Comparison of ENCODE assay signal across 8 cellular contexts in the genomic region with DNA sequence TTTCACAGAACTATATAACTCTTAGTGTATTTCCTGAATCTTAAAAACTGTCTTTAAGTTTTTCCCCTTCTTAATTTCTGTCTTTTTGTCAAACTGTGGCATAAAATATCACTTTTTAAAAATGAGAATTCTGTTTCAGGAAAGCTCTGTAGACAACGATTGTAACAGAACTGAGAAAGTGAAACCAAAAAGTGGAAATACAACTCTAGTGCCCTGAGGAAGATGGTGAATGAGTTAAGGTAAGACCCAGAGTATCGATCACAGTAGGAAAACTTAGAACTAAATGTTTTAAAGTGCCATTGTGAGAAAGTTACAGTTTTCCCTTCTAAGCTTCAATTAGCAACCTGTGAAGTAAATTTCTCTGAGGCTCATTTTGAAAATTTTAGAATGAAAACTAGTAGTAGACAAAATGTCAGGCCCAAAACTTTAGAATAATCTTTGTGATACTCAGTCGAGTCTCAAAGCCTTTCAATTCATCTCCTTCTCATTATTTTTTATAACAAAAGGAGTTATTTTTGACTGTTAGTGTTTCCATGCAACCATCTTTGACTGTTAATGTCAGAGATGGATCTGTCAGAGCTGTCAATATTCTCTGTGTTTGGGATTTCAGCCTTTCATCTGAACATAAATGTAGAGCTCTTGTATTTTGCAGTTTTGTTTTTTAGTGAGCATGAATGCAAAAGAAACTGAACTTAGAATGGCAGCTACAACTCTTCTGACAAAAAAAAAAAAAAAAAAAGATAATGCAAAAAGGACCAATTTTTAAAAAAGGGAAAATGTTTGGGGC. TPM values are rescaled to one million over a fixed set of nuclear protein-coding genes. Genes with fewer than 3 reads are reported as not detected.
A peak's percentile ranks its signal among the peaks of the same experiment; 100 is the strongest.
DNase-seq lines count a peak whose midpoint lies in the region; ATAC-seq, FAIRE-seq and TF ChIP-seq lines count a peak whose summit lies in the region.

No MANE protein-coding gene starts in this region.

- H3K27me3 Mint-ChIP-seq in activated T-cell treated with anti-CD3 and anti-CD28 coated beads, Interleukin-2, amount 50 U/mL, for 4 hours (ENCODE audit: low read depth) = no peaks in the 10 kb centered on the region

- no peaks in the 10 kb centered on the region for H3K4me1 Mint-ChIP-seq in activated T-cell treated with anti-CD3 and anti-CD28 coated beads, Interleukin-2, amount 50 U/mL, for 4 hours (ENCODE audit: low read depth)

- WGBS in thyroid gland, 2 donors = 59 to 69% methylated on average over 3 of the region's 3 CpGs

- H3K36me3 Mint-ChIP-seq in activated T-cell treated with anti-CD3 and anti-CD28 coated beads, Interleukin-2, amount 50 U/mL, for 4 hours (ENCODE audit: insufficient read depth) = no peaks in the 10 kb centered on the region

- H3K9ac ChIP-seq in kidney (ENCODE audit: low read length in 2 of 2) = no peak overlapping the region

- H3K27ac ChIP-seq in kidney (ENCODE audit: low read depth in 2 of 2, low read length in 2 of 2) = no peak overlapping the region
- H3K27ac ChIP-seq in thyroid gland = no peak overlapping the region

- no peaks in the 10 kb centered on the region for H3K9me3 Mint-ChIP-seq in activated T-cell treated with anti-CD3 and anti-CD28 coated beads, Interleukin-2, amount 50 U/mL, for 4 hours

- no peaks in the 10 kb centered on the region for H3K27me3 ChIP-seq in thyroid gland

- no peak for TF ChIP-seq CTCF in kidney (IDR thresholded peaks at IDR 0.05; ENCODE audit: borderline replicate concordance, extremely low read depth, insufficient read depth)
- no peak for TF ChIP-seq CTCF in thyroid gland (IDR thresholded peaks at IDR 0.05)

- FAIRE-seq in kidney (lab: Jason Lieb, UNC) = peak; percentile 30

- H3K4me3 Mint-ChIP-seq in activated T-cell treated with anti-CD3 and anti-CD28 coated beads, Interleukin-2, amount 50 U/mL, for 4 hours = no peak overlapping the region

- peak overlapping the region; percentile 4 to 11 for H3K4me3 ChIP-seq in kidney (ENCODE audit: low read length in 2 of 2)
- H3K4me3 ChIP-seq in thyroid gland (replicated peaks in 1 of 3) = no peak overlapping the region

- TF ChIP-seq POLR2A in thyroid gland (IDR thresholded peaks at IDR 0.05) = no peak

- peak; percentile 89 for ATAC-seq in GM18517 (IDR thresholded peaks at IDR 0.05; ENCODE audit: unreplicated experiment)
- no peak for ATAC-seq in GM21737 (IDR thresholded peaks at IDR 0.05; ENCODE audit: unreplicated experiment)
- no peak for ATAC-seq in activated T-cell treated with anti-CD3 and anti-CD28 coated beads, Interleukin-2, amount 50 U/mL, for 4 hours

- no peaks in the 10 kb centered on the region for H3K9me3 ChIP-seq in kidney (ENCODE audit: control insufficient read depth in 1 of 2, low read length in 2 of 2)
- H3K9me3 ChIP-seq in thyroid gland = no peaks in the 10 kb centered on the region

- intact Hi-C loops in kidney (cut with DNase I) (no loop called here), thyroid gland (cut with DNase I) (no loop called here)

- H3K36me3 ChIP-seq in kidney (ENCODE audit: control insufficient read depth in 1 of 2, insufficient read depth in 2 of 2, low read length in 2 of 2) = no peaks in the 10 kb centered on the region
- no peaks in the 10 kb centered on the region for H3K36me3 ChIP-seq in thyroid gland

- DNase-seq in HCEC 1CT (peak; percentile 11), NCI-H460 (ENCODE audit: extremely low read depth, low read depth) (peak; percentile 6), kidney (no peak), cerebellar nuclear complex (lab: John Stamatoyannopoulos, UW) (no peak), thyroid gland (no peak)
- no peak for DNase-seq in activated T-cell treated with anti-CD3 and anti-CD28 coated beads, Interleukin-2, amount 50 U/mL, for 4 hours

- no peaks in the 10 kb centered on the region for H3K4me1 ChIP-seq in kidney (ENCODE audit: control insufficient read depth in 1 of 2, insufficient read depth in 1 of 2, low read depth in 1 of 2, low read length in 2 of 2)
- H3K4me1 ChIP-seq in thyroid gland = no peaks in the 10 kb centered on the region

RNA-seq across cellular contexts. Expression of gene TRDN, which starts 19.0 kb away (rescaled TPM):
- not detected in 2 replicates for total RNA-seq in NCI-H460 (2014; rRNA removed; shearing (Covaris generic))
- not detected in 2 replicates for polyA plus RNA-seq in NCI-H460 (2014; cell fraction: nucleus; rRNA removed)
- total RNA-seq in kidney = 0.19 TPM
- not detected for polyA plus RNA-seq in kidney (ENCODE audit: insufficient read depth, low read depth, low replicate concordance)
- not detected for total RNA-seq in activated T-cell treated with anti-CD3 and anti-CD28 coated beads, Interleukin-2, amount 50 U/mL, for 4 hours
- not detected for total RNA-seq in thyroid gland

Comparison
In these comparisons a context has a peak if more than half of its experiments do, and no peak if none do; other contexts are left out.
1. DNase-seq: peak in HCEC 1CT (single experiment) and NCI-H460 (single experiment); none in kidney (single experiment), cerebellar nuclear complex (0 of 2), activated T-cell treated with anti-CD3 and anti-CD28 coated beads, Interleukin-2, amount 50 U/mL, for 4 hours (single experiment) and thyroid gland (0 of 2).
2. H3K4me3 ChIP-seq: peak in kidney (2 of 2); none in thyroid gland (0 of 3).